ENCODE assay signal across 8 cellular contexts in the genomic region with DNA sequence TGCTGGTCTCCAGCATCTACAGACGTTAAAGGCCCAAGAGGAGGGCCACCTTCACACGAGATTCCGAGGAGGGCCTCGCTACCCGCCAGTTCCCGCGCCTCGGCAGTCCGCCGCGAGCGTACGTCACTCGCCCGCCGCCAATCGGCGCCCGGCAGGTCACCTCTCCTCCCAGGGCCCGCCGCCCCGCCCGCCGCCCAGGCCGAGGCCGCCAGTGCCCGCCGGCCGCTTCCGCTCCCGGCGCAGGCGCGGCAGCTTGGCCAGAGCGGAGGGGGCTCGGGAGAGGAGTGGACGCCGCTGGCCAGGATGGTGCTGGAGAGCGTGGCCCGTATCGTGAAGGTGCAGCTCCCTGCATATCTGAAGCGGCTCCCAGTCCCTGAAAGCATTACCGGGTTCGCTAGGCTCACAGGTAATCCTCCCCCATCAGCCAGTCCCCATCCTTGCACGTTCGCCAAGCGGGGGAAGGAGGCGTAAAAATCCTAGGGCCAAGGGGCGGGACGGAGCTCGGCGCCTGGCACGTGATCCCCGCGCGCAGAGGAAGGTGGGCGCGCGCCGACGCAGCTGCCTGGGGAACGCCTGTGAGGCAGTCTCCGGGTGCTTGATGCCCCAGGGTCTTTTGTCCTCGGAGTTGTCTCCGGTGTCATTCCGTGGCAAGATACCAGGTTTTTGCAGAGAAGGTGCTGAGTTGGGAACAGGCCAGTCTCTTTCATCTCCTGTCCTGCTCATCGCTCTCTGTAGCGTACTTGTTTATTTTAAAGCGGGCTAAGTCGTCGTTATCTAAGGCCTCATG.
DNase-seq lines count a peak whose midpoint lies in the region; ATAC-seq and TF ChIP-seq lines count a peak whose summit lies in the region.

A gene with protein sequence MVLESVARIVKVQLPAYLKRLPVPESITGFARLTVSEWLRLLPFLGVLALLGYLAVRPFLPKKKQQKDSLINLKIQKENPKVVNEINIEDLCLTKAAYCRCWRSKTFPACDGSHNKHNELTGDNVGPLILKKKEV (plus strand): TSS at position 211 of the 787 bp plus-strand sequence. CDS start 93 bp downstream, at position 304.

- TF ChIP-seq POLR2A in GM19099 (IDR thresholded peaks at IDR 0.05; ENCODE audit: extremely low read depth, insufficient read length, low read depth), result peak; percentile 97

- H3K9me3 Mint-ChIP-seq in central memory CD8-positive, alpha-beta T cell, result no peaks in the 10 kb centered on the region

- ATAC-seq in HG03378 (IDR thresholded peaks at IDR 0.05; ENCODE audit: unreplicated experiment), result peak; percentile 84
- peak; percentile 86 to 90 for ATAC-seq in activated CD4-positive, CD25-positive, alpha-beta regulatory T cell treated with anti-CD3 and anti-CD28 coated beads, Interleukin-2, amount 50 U/mL, for 24 hours
- ATAC-seq in central memory CD8-positive, alpha-beta T cell (replicated peaks; ENCODE audit: extremely low read depth, poor library complexity, severe bottlenecking), result peak; percentile 82

- peak within 1 kb of the TSS; percentile 97 for H3K27ac Mint-ChIP-seq in central memory CD8-positive, alpha-beta T cell (ENCODE audit: low read depth)

- H3K27me3 Mint-ChIP-seq in central memory CD8-positive, alpha-beta T cell, result no peaks in the 10 kb centered on the region

- peak within 1 kb of the TSS; percentile 90 for H3K4me3 Mint-ChIP-seq in central memory CD8-positive, alpha-beta T cell

- peaks cover 15% of the 10 kb centered on the region for H3K36me3 Mint-ChIP-seq in central memory CD8-positive, alpha-beta T cell (ENCODE audit: insufficient read depth)

- H3K4me1 Mint-ChIP-seq in central memory CD8-positive, alpha-beta T cell, result peaks cover 43% of the 10 kb centered on the region

- DNase-seq in AML-193 (lab: John Stamatoyannopoulos, UW), result peak; percentile 84 to 86
- peak; percentile 90 for DNase-seq in NCI-H446 treated with DMSO at 0.1 percent for 48 hours (lab: John Stamatoyannopoulos, UW)
- peak; percentile 84 to 92 for DNase-seq in central memory CD8-positive, alpha-beta T cell (ENCODE audit: low spot score in 2 of 2)
- peak; percentile 98 for DNase-seq in islet precursor cell
- peak; percentile 84 for DNase-seq in stimulated activated CD4-positive, alpha-beta T cell treated with anti-CD3 and anti-CD28 coated beads, Interleukin-12 subunit alpha, Interleukin-12 subunit beta, amount 100 ng/mL, for 4 hours

Comparison
In these comparisons a context has a peak if more than half of its experiments do, and no peak if none do; other contexts are left out.
1. Peak in every context shown above with its lines: DNase-seq and ATAC-seq.